Comparison of ENCODE assay signal across 8 cellular contexts in genomic region chr7:17274551-17275245, GRCh38. TPM values are rescaled to one million over a fixed set of nuclear protein-coding genes. Genes with fewer than 3 reads are reported as not detected.
A peak's percentile ranks its signal among the peaks of the same experiment; 100 is the strongest.
DNase-seq lines count a peak whose midpoint lies in the region; FAIRE-seq and TF ChIP-seq lines count a peak whose summit lies in the region.

No MANE protein-coding gene starts in this region.

- H3F3A ChIP-seq in GM23248 (ENCODE audit: insufficient read depth), result peaks cover 29% of the 10 kb centered on the region

- H3K27ac Mint-ChIP-seq in astrocyte (ENCODE audit: unreplicated experiment), result peak overlapping the region; percentile 96

- no peaks in the 10 kb centered on the region for H3K27me3 Mint-ChIP-seq in astrocyte (ENCODE audit: low read depth, unreplicated experiment)

- no peak overlapping the region for H2AFZ ChIP-seq in GM23248
- H2AFZ ChIP-seq in astrocyte (ENCODE audit: low read depth, low read length), result no peak overlapping the region

- no peaks in the 10 kb centered on the region for H3K27me3 ChIP-seq in GM23248 (replicated peaks; ENCODE audit: insufficient read depth)
- no peaks in the 10 kb centered on the region for H3K27me3 ChIP-seq in astrocyte (ENCODE audit: insufficient read depth, low read length)
- no peaks in the 10 kb centered on the region for H3K27me3 ChIP-seq in BE2C

- H3K79me2 ChIP-seq in GM23248 (ENCODE audit: insufficient read depth), result no peaks in the 10 kb centered on the region
- no peaks in the 10 kb centered on the region for H3K79me2 ChIP-seq in astrocyte (ENCODE audit: insufficient read depth, low read length)

- H3K4me1 ChIP-seq in GM23248 (ENCODE audit: insufficient read depth) (peaks cover 21% of the 10 kb centered on the region), astrocyte (ENCODE audit: insufficient read depth, low read length) (peaks cover 28% of the 10 kb centered on the region), BE2C (no peaks in the 10 kb centered on the region)

- peaks cover 2% of the 10 kb centered on the region; the same call in 1 of the 2 replicates for H3K36me3 ChIP-seq in GM23248 (ENCODE audit: low read depth)
- H3K36me3 ChIP-seq in astrocyte (ENCODE audit: insufficient read depth, low read length), result no peaks in the 10 kb centered on the region
- H3K36me3 ChIP-seq in BE2C, result no peaks in the 10 kb centered on the region

- in situ Hi-C loops in GM23248 (cut with MboI), result no loop called here

- H3K4me3 ChIP-seq in GM23248 (no peak overlapping the region), astrocyte (ENCODE audit: insufficient read depth, low read depth, low read length) (no peak overlapping the region), BE2C (ENCODE audit: low read depth, low read length) (no peak overlapping the region)

- 75 to 81% methylated on average over 5 of the region's 5 CpGs for WGBS in GM23248 (ENCODE audit: low coverage in 1 of 2, low lambda C conversion rate in 2 of 2, missing lambda C conversion rate in 2 of 2), 2 experiments

- H3K9ac ChIP-seq in GM23248 (no peak overlapping the region), astrocyte (ENCODE audit: low read length) (no peak overlapping the region)

- H3K9me2 ChIP-seq in GM23248 (ENCODE audit: insufficient read depth), result no peaks in the 10 kb centered on the region

- H3K36me3 Mint-ChIP-seq in astrocyte (ENCODE audit: low read depth, unreplicated experiment), result peaks cover 2% of the 10 kb centered on the region

- DNase-seq in GM23248 (peak; percentile 15), NCI-H226 (peak; percentile 88), astrocyte (ENCODE audit: low read depth) (peak; percentile 87), pulmonary artery endothelial cell (ENCODE audit: low read depth, low spot score) (peak; percentile 24), BE2C (no peak), DMS79 (lab: John Stamatoyannopoulos, UW) (no peak), C1 segment of cervical spinal cord (lab: John Stamatoyannopoulos, UW) (no peak), NCI-H2107 (lab: John Stamatoyannopoulos, UW) (no peak)

- peaks cover 18% of the 10 kb centered on the region for H3K9me3 Mint-ChIP-seq in astrocyte (ENCODE audit: unreplicated experiment)

- TF ChIP-seq CTCF in astrocyte (IDR thresholded peaks at IDR 0.05; ENCODE audit: insufficient read depth, low read depth, low read length) (no peak), BE2C (IDR thresholded peaks at IDR 0.05; ENCODE audit: low read depth, low read length) (no peak)

- H4K20me1 ChIP-seq in GM23248 (ENCODE audit: insufficient read depth) (no peaks in the 10 kb centered on the region), astrocyte (ENCODE audit: insufficient read depth, low read length) (no peaks in the 10 kb centered on the region)

- H3K4me1 Mint-ChIP-seq in astrocyte (ENCODE audit: low read depth, unreplicated experiment), result peaks cover 20% of the 10 kb centered on the region

- peak; percentile 54 for FAIRE-seq in astrocyte (lab: Jason Lieb, UNC)

- no peak overlapping the region for H3K4me2 ChIP-seq in GM23248 (ENCODE audit: unreplicated experiment)
- peak overlapping the region; percentile 50 for H3K4me2 ChIP-seq in astrocyte (ENCODE audit: low read length)

- H3K4me3 Mint-ChIP-seq in astrocyte (ENCODE audit: unreplicated experiment), result no peak overlapping the region

- H3K9me3 ChIP-seq in GM23248 (ENCODE audit: low read depth), result peaks cover 3% of the 10 kb centered on the region
- H3K9me3 ChIP-seq in astrocyte (ENCODE audit: insufficient read depth, low read depth, low read length), result peaks cover 13% of the 10 kb centered on the region
- H3K9me3 ChIP-seq in BE2C, result 0 out of 2 replicates have a peak, but pooled peaks cover 3% of the 10 kb centered on the region

- H3K27ac ChIP-seq in GM23248 (no peak overlapping the region), astrocyte (ENCODE audit: low read depth, low read length) (peak overlapping the region; percentile 91)

RNA-seq across cellular contexts. Expression of gene AHR, which starts 23.8 kb away (rescaled TPM):
- 90.4 and 98.7 TPM in 2 replicates for total RNA-seq in GM23248 (2014; rRNA removed; shearing (Covaris generic))
- 18.6 and 19.0 TPM in 2 replicates for polyA plus RNA-seq in GM23248 (2016; fragmentation: Nextera tagmentation; extraction: Ambion mirVana)
- total RNA-seq in astrocyte (40.4 and 48.1 TPM in 2 replicates), pulmonary artery endothelial cell (68.3 and 73.2 TPM in 2 replicates)
- polyA plus RNA-seq in BE2C (2012; ENCODE audit: insufficient read depth, insufficient read length, low read depth), result not detected

Comparison
In these comparisons a context has a peak if more than half of its experiments do, and no peak if none do; other contexts are left out.
1. DNase-seq: peak in GM23248 (single experiment), NCI-H226 (single experiment), astrocyte (single experiment) and pulmonary artery endothelial cell (single experiment); none in BE2C (single experiment), DMS79 (single experiment), C1 segment of cervical spinal cord (0 of 14) and NCI-H2107 (single experiment).